Comparison of ENCODE assay signal across 13 cellular contexts in genomic region chrX:125289209-125289608, GRCh38. TPM values are rescaled to one million over a fixed set of nuclear protein-coding genes. Genes with fewer than 3 reads are reported as not detected.
DNase-seq lines count a peak whose midpoint lies in the region; TF ChIP-seq lines count a peak whose summit lies in the region.
"Had no signal": no experiment of that assay in that cellular context is flagged by ENCODE, and none has a peak within 500 bp of the region (broad histone marks: within the 10 kb centered on the region; RNA-seq: fewer than 3 reads in every experiment).

No MANE protein-coding gene starts in this region.

- DNase-seq in H4 (ENCODE audit: low spot score) (peak; percentile 6), RKO (ENCODE audit: low spot score) (peak; percentile 60), fibroblast of peridontal ligament (ENCODE audit: extremely low read depth) (peak; percentile 6), AG08396 (ENCODE audit: low spot score) (no peak), anterior cingulate cortex (lab: John Stamatoyannopoulos, UW) (no peak)
- DNase-seq in effector CD8-positive, alpha-beta T cell (lab: John Stamatoyannopoulos, UW), result no peak
- DNase-seq in activated T-cell treated with anti-CD3 and anti-CD28 coated beads, Interleukin-2, amount 50 U/mL, for 1 hour, result no peak
- DNase-seq: CD4-positive, CD25-positive, alpha-beta regulatory T cell; Kasumi-1; NCI-H146; NCI-H774; SHP77 had no signal

- peak overlapping the region; percentile 51 for H3K27ac ChIP-seq in 22Rv1

- no peak for TF ChIP-seq CTCF in 22Rv1 (IDR thresholded peaks at IDR 0.05)

RNA-seq across cellular contexts. Expression of gene TEX13C, which starts 30.5 kb away (rescaled TPM):
- total RNA-seq in H4 (2014; rRNA removed; shearing (Covaris generic)), result 0.08 and 0.14 TPM in 2 replicates
- total RNA-seq: CD4-positive, CD25-positive, alpha-beta regulatory T cell had no signal

Comparison
In these comparisons a context has a peak if more than half of its experiments do, and no peak if none do; other contexts are left out.
1. DNase-seq: peak in H4 (single experiment), RKO (single experiment) and fibroblast of peridontal ligament (single experiment); none in AG08396 (single experiment), anterior cingulate cortex (0 of 58), effector CD8-positive, alpha-beta T cell (single experiment) and activated T-cell treated with anti-CD3 and anti-CD28 coated beads, Interleukin-2, amount 50 U/mL, for 1 hour (single experiment).